Comparison of ENCODE assay signal across 8 cellular contexts in genomic region chr7:143620646-143621045, GRCh38. TPM values are rescaled to one million over a fixed set of nuclear protein-coding genes. Genes with fewer than 3 reads are reported as not detected.
DNase-seq lines count a peak whose midpoint lies in the region; ATAC-seq and TF ChIP-seq lines count a peak whose summit lies in the region.
"Not testable (repeated sequence)": the region's sequence is repeated elsewhere in the genome, so short reads cannot be mapped to it uniquely, and the experiment has no call there.

Gene TCAF2 (plus strand): TSS chr7:143620974.

- H3K27ac Mint-ChIP-seq in dendritic cell treated with granulocyte-macrophage colony-stimulating factor and Interleukin-4, amounts not matched to agents 40 ng/mL and 50 ng/mL, for 4 days: not testable (repeated sequence)

- not testable (repeated sequence) for TF ChIP-seq CTCF in DND-41 (IDR thresholded peaks at IDR 0.05; ENCODE audit: borderline replicate concordance, extremely low read depth, low read length, poor library complexity, severe bottlenecking); Panc1 (IDR thresholded peaks at IDR 0.05); omental fat pad (IDR thresholded peaks at IDR 0.05)

- DNase-seq in DND-41 (peak; percentile 73), activated T-cell treated with anti-CD3 and anti-CD28 coated beads for 24 hours (ENCODE audit: low read depth) (peak; percentile 62), omental fat pad (ENCODE audit: low spot score) (peak; percentile 63)
- not testable (repeated sequence) for DNase-seq in Panc1 (ENCODE audit: low read depth, low spot score)
- peak; percentile 44 to 57 for DNase-seq in stimulated activated CD8-positive, alpha-beta memory T cell treated with anti-CD3 and anti-CD28 coated beads, Interleukin-7, amount 100 ng/mL, for 4 hours (ENCODE audit: low read depth in 2 of 2)

- H4K20me1 ChIP-seq in DND-41 (ENCODE audit: insufficient read depth, low read length): not testable (repeated sequence)

- not testable (repeated sequence) for H3K27me3 Mint-ChIP-seq in dendritic cell treated with granulocyte-macrophage colony-stimulating factor and Interleukin-4, amounts not matched to agents 40 ng/mL and 50 ng/mL, for 4 days

- in situ Hi-C loops in Panc1 (cut with HindIII; ENCODE audit: low pct_unique_long_range_greater_than_20kb, low sequenced_read_pairs): not testable (repeated sequence)

- ATAC-seq in DND-41 (ENCODE audit: insufficient read depth, low read depth) (peak; percentile 92), GM19467 (IDR thresholded peaks at IDR 0.05; ENCODE audit: unreplicated experiment) (peak; percentile 90), HG02970 (IDR thresholded peaks at IDR 0.05; ENCODE audit: low FRiP score, unreplicated experiment) (peak; percentile 90), Panc1 (peak; percentile 98), omental fat pad (ENCODE audit: low FRiP score) (peak; percentile 99)

- not testable (repeated sequence) for H3K9me3 ChIP-seq in DND-41 (ENCODE audit: insufficient read depth, low read length, severe bottlenecking); Panc1 (ENCODE audit: control insufficient read depth, insufficient read depth, low read depth, low read length)

- peak within 1 kb of the TSS in 1 of 2 experiments; percentile 46; a peak in 2 of 4 replicates for H3K4me3 ChIP-seq in DND-41 (ENCODE audit: low read depth in 1 of 2, low read length in 2 of 2)
- H3K4me3 ChIP-seq in Panc1 (ENCODE audit: low read depth in 2 of 2, low read length in 2 of 2): not testable (repeated sequence)

- not testable (repeated sequence) for H2AFZ ChIP-seq in DND-41 (ENCODE audit: low read depth, low read length)

- not testable (repeated sequence) for H3K4me1 Mint-ChIP-seq in dendritic cell treated with granulocyte-macrophage colony-stimulating factor and Interleukin-4, amounts not matched to agents 40 ng/mL and 50 ng/mL, for 4 days (ENCODE audit: low read depth)

- not testable (repeated sequence) for H3K9ac ChIP-seq in DND-41 (ENCODE audit: low read depth, low read length)

- H3K36me3 Mint-ChIP-seq in dendritic cell treated with granulocyte-macrophage colony-stimulating factor and Interleukin-4, amounts not matched to agents 40 ng/mL and 50 ng/mL, for 4 days (ENCODE audit: low read depth): not testable (repeated sequence)

- not testable (repeated sequence) for H3K79me2 ChIP-seq in DND-41 (ENCODE audit: insufficient read depth, low read length)

- POLR2A ChIA-PET in Panc1 (lab: Charles Lee): not testable (repeated sequence)

- not testable (repeated sequence) for H3K4me1 ChIP-seq in DND-41 (ENCODE audit: insufficient read depth, low read length); Panc1 (ENCODE audit: control insufficient read depth, insufficient read depth, low read length)

- H3K27me3 ChIP-seq in DND-41 (ENCODE audit: insufficient read depth, low read length, poor library complexity); Panc1 (ENCODE audit: control insufficient read depth, insufficient read depth, low read length): not testable (repeated sequence)

- intact Hi-C loops in Panc1 (cut with micrococcal nuclease; ENCODE audit: unreplicated experiment); dendritic cell treated with granulocyte-macrophage colony-stimulating factor and Interleukin-4, amounts not matched to agents 40 ng/mL and 50 ng/mL, for 4 days (cut with micrococcal nuclease): not testable (repeated sequence)

- CTCF ChIA-PET in Panc1 (lab: Charles Lee): not testable (repeated sequence)

- not testable (repeated sequence) for BruUV-seq in Panc1 (replicated peaks; lab: Mats Ljungman, UMichigan)

- not testable (repeated sequence) for H3K4me2 ChIP-seq in DND-41 (ENCODE audit: insufficient read depth, low read length)

- not testable (repeated sequence) for H3K27ac ChIP-seq in DND-41 (ENCODE audit: low read length); Panc1 (ENCODE audit: low read length)

- H3K4me3 Mint-ChIP-seq in dendritic cell treated with granulocyte-macrophage colony-stimulating factor and Interleukin-4, amounts not matched to agents 40 ng/mL and 50 ng/mL, for 4 days: peak within 1 kb of the TSS; percentile 45

- not testable (repeated sequence) for H3K9me3 Mint-ChIP-seq in dendritic cell treated with granulocyte-macrophage colony-stimulating factor and Interleukin-4, amounts not matched to agents 40 ng/mL and 50 ng/mL, for 4 days

- not testable (repeated sequence) for H3K36me3 ChIP-seq in DND-41 (ENCODE audit: insufficient read depth, low read length); Panc1 (ENCODE audit: control insufficient read depth, insufficient read depth, low read length)

RNA-seq across cellular contexts. Expression of gene TCAF2, which starts in this region (rescaled TPM):
- total RNA-seq in Panc1 (2021; ENCODE audit: unreplicated experiment): 0.28 TPM
- polyA plus RNA-seq in Panc1 (2012; ENCODE audit: insufficient read length): 0.68 TPM
- total RNA-seq in omental fat pad: 1 to 10 TPM; 1.4 to 8.2 (median 4.8) TPM

Comparison
In these comparisons a context has a peak if more than half of its experiments do, and no peak if none do; other contexts are left out.
1. Peak in ATAC-seq in Panc1; RNA of the gene not detected or under 1 TPM.